ENCODE assay signal across 1 cellular context in the genomic region with DNA sequence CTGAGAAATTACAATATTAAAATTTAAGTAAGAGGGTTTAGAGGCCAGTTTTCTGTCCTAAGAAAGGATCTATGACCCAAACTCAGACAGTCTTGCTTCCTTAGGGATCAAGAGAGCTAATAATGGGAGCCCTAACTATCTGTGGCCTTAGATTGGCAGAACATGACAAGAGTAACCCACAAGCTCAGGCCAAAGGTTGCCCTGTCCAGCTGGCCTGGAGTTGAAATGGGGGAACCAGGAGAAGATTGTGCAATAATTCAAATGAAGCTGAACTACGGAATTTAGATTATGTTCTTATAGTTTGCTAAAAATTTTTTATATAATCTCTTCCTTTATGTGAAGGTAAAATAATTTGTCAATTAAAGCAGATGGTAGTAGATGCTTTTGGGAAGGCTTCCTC.
TF ChIP-seq lines count a peak whose summit lies in the region.

No MANE protein-coding gene starts in this region.

TF ChIP-seq in GM23338, 12 proteins besides CTCF, POLR2A, EP300 and RAD21 (continued from another document):
- TF ChIP-seq, protein P1, sequence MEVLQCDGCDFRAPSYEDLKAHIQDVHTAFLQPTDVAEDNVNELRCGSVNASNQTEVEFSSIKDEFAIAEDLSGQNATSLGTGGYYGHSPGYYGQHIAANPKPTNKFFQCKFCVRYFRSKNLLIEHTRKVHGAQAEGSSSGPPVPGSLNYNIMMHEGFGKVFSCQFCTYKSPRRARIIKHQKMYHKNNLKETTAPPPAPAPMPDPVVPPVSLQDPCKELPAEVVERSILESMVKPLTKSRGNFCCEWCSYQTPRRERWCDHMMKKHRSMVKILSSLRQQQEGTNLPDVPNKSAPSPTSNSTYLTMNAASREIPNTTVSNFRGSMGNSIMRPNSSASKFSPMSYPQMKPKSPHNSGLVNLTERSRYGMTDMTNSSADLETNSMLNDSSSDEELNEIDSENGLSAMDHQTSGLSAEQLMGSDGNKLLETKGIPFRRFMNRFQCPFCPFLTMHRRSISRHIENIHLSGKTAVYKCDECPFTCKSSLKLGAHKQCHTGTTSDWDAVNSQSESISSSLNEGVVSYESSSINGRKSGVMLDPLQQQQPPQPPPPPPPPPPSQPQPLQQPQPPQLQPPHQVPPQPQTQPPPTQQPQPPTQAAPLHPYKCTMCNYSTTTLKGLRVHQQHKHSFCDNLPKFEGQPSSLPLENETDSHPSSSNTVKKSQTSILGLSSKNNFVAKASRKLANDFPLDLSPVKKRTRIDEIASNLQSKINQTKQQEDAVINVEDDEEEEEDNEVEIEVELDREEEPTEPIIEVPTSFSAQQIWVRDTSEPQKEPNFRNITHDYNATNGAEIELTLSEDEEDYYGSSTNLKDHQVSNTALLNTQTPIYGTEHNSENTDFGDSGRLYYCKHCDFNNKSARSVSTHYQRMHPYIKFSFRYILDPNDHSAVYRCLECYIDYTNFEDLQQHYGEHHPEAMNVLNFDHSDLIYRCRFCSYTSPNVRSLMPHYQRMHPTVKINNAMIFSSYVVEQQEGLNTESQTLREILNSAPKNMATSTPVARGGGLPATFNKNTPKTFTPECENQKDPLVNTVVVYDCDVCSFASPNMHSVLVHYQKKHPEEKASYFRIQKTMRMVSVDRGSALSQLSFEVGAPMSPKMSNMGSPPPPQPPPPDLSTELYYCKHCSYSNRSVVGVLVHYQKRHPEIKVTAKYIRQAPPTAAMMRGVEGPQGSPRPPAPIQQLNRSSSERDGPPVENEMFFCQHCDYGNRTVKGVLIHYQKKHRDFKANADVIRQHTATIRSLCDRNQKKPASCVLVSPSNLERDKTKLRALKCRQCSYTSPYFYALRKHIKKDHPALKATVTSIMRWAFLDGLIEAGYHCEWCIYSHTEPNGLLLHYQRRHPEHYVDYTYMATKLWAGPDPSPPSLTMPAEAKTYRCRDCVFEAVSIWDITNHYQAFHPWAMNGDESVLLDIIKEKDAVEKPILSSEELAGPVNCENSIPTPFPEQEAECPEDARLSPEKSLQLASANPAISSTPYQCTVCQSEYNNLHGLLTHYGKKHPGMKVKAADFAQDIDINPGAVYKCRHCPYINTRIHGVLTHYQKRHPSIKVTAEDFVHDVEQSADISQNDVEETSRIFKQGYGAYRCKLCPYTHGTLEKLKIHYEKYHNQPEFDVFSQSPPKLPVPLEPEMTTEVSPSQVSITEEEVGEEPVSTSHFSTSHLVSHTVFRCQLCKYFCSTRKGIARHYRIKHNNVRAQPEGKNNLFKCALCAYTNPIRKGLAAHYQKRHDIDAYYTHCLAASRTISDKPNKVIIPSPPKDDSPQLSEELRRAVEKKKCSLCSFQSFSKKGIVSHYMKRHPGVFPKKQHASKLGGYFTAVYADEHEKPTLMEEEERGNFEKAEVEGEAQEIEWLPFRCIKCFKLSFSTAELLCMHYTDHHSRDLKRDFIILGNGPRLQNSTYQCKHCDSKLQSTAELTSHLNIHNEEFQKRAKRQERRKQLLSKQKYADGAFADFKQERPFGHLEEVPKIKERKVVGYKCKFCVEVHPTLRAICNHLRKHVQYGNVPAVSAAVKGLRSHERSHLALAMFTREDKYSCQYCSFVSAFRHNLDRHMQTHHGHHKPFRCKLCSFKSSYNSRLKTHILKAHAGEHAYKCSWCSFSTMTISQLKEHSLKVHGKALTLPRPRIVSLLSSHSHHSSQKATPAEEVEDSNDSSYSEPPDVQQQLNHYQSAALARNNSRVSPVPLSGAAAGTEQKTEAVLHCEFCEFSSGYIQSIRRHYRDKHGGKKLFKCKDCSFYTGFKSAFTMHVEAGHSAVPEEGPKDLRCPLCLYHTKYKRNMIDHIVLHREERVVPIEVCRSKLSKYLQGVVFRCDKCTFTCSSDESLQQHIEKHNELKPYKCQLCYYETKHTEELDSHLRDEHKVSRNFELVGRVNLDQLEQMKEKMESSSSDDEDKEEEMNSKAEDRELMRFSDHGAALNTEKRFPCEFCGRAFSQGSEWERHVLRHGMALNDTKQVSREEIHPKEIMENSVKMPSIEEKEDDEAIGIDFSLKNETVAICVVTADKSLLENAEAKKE (CRISPR knock-in tag; IDR thresholded peaks at IDR 0.05): no peak
- TF ChIP-seq, protein P2, sequence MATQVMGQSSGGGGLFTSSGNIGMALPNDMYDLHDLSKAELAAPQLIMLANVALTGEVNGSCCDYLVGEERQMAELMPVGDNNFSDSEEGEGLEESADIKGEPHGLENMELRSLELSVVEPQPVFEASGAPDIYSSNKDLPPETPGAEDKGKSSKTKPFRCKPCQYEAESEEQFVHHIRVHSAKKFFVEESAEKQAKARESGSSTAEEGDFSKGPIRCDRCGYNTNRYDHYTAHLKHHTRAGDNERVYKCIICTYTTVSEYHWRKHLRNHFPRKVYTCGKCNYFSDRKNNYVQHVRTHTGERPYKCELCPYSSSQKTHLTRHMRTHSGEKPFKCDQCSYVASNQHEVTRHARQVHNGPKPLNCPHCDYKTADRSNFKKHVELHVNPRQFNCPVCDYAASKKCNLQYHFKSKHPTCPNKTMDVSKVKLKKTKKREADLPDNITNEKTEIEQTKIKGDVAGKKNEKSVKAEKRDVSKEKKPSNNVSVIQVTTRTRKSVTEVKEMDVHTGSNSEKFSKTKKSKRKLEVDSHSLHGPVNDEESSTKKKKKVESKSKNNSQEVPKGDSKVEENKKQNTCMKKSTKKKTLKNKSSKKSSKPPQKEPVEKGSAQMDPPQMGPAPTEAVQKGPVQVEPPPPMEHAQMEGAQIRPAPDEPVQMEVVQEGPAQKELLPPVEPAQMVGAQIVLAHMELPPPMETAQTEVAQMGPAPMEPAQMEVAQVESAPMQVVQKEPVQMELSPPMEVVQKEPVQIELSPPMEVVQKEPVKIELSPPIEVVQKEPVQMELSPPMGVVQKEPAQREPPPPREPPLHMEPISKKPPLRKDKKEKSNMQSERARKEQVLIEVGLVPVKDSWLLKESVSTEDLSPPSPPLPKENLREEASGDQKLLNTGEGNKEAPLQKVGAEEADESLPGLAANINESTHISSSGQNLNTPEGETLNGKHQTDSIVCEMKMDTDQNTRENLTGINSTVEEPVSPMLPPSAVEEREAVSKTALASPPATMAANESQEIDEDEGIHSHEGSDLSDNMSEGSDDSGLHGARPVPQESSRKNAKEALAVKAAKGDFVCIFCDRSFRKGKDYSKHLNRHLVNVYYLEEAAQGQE (IDR thresholded peaks at IDR 0.05; ENCODE audit: unreplicated experiment): no peak
- TF ChIP-seq NANOG (IDR thresholded peaks at IDR 0.05; ENCODE audit: borderline replicate concordance) (no peak), CREB1 (CRISPR knock-in tag; IDR thresholded peaks at IDR 0.05; ENCODE audit: low read depth) (no peak), STAT1 (IDR thresholded peaks at IDR 0.05; ENCODE audit: unreplicated experiment) (no peak), JUNB (IDR thresholded peaks at IDR 0.05; ENCODE audit: unreplicated experiment) (no peak), EZH2phosphoT487 (IDR thresholded peaks at IDR 0.05; ENCODE audit: unreplicated experiment) (no peak), ZNF331 (CRISPR knock-in tag; IDR thresholded peaks at IDR 0.05; ENCODE audit: low read depth) (no peak)
- TF ChIP-seq, protein P3, sequence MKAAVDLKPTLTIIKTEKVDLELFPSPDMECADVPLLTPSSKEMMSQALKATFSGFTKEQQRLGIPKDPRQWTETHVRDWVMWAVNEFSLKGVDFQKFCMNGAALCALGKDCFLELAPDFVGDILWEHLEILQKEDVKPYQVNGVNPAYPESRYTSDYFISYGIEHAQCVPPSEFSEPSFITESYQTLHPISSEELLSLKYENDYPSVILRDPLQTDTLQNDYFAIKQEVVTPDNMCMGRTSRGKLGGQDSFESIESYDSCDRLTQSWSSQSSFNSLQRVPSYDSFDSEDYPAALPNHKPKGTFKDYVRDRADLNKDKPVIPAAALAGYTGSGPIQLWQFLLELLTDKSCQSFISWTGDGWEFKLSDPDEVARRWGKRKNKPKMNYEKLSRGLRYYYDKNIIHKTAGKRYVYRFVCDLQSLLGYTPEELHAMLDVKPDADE (IDR thresholded peaks at IDR 0.05): no peak
